ENCODE assay signal across 22 cellular contexts in the genomic region with DNA sequence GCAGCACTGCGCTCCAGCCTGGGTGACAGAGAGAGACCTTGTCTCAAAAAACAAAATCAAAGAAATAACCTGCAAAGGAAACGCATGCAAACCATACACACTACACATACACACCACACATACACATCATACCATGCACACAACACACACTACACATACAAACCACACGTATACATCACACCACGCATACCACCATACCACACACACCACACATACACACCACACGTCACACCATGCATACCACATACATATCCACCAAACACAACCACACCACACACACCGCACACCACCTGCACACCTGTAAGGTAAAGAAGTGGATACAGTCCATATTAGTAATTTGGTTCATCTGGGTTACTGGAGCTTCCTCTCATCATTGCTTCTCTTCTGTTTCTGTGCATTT.
"Had no signal": no experiment of that assay in that cellular context is flagged by ENCODE, and none has a peak within 500 bp of the region (broad histone marks: within the 10 kb centered on the region; RNA-seq: fewer than 3 reads in every experiment).

No MANE protein-coding gene starts in this region.

- ATAC-seq: T-cell had no signal

- H3K27me3 ChIP-seq: MG63, SJSA1 had no signal

- DNase-seq: KBM-7, MG63, NCI-H1092 treated with DMSO at 0.1 percent for 48 hours, NCI-H1436, NCI-H187, NCI-H2029, NCI-H2081 treated with DMSO at 0.1 percent for 48 hours, NCI-H2171, NCI-H226, NCI-H446, NCI-H510A, NCI-H524 treated with DMSO at 0.1 percent for 48 hours, NCI-H69, Right ventricle myocardium superior, RPMI8226, SIG-M5, SW 1271, T-cell had no signal

- H3K27ac ChIP-seq: HL-60, SJSA1, SK-N-MC had no signal

- FAIRE-seq: RCC 7860 had no signal

- H3K9me3 ChIP-seq: MG63, SJSA1 had no signal

- H3K36me3 ChIP-seq: MG63, SJSA1 had no signal

- H3K4me3 ChIP-seq: MG63, SJSA1, SK-N-MC had no signal

- H3K4me1 ChIP-seq: SJSA1 had no signal
